ENCODE assay signal across 24 cellular contexts in the genomic region with DNA sequence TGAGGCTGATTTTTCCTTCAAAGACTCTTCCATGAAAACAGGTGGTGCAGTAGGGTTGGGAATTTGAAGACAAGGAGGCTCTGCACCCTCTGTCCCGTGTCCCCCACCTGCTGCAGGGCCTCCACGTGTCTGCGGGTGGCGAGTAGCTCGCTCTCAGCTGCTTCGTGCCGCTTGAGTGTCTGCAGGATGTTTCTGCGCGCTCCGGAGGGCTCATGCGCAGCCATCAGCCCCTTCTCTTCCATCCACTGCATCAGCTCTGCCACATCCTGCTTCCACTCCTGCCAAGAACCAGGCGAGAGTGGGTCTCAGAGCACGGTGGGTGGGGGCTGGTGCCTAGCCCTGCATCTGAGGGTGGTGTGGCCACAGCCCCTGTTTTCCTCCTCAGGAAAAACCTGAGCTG.
"Had no signal": no experiment of that assay in that cellular context is flagged by ENCODE, and none has a peak within 500 bp of the region (broad histone marks: within the 10 kb centered on the region; RNA-seq: fewer than 3 reads in every experiment).

No MANE protein-coding gene starts in this region.

- H3K27ac Mint-ChIP-seq: activated naive CD4-positive, alpha-beta T cell treated with anti-CD3 and anti-CD28 coated beads, Interleukin-2, amount 50 U/mL, for 72 hours; T-cell; T-helper 2 cell treated with Interferon-gamma antibody and Interleukin-4, amounts not matched to agents 5 μg/mL and 100 μg/mL, for 36 hours; type B pancreatic cell had no signal

- H3K4me3 ChIP-seq: esophagus squamous epithelium, gastrocnemius medialis, right lobe of liver, skin epidermis, thoracic aorta, vagina had no signal

- H3K9me3 Mint-ChIP-seq: activated naive CD4-positive, alpha-beta T cell treated with anti-CD3 and anti-CD28 coated beads, Interleukin-2, amount 50 U/mL, for 72 hours; nephron progenitor cell; T-cell; T-helper 2 cell treated with Interferon-gamma antibody and Interleukin-4, amounts not matched to agents 5 μg/mL and 100 μg/mL, for 36 hours; type B pancreatic cell had no signal

- H3K36me3 ChIP-seq: esophagus squamous epithelium, gastrocnemius medialis, right lobe of liver, thoracic aorta, vagina, WERI-Rb-1 had no signal

- H3K36me3 Mint-ChIP-seq: T-cell had no signal

- H3K9me3 ChIP-seq: esophagus squamous epithelium, gastrocnemius medialis, right lobe of liver, thoracic aorta, vagina had no signal

- H3K4me3 Mint-ChIP-seq: nephron progenitor cell; T-cell; T-helper 2 cell treated with Interferon-gamma antibody and Interleukin-4, amounts not matched to agents 5 μg/mL and 100 μg/mL, for 36 hours; type B pancreatic cell had no signal

- ATAC-seq: activated naive CD4-positive, alpha-beta T cell treated with anti-CD3 and anti-CD28 coated beads, Interleukin-2, amount 50 U/mL, for 72 hours; gastrocnemius medialis; left cardiac atrium; right lobe of liver had no signal

- H3K27ac ChIP-seq: esophagus squamous epithelium, gastrocnemius medialis, right lobe of liver, skin epidermis, thoracic aorta, vagina, WERI-Rb-1 had no signal

- DNase-seq: activated CD4-positive, alpha-beta T cell treated with anti-CD3 and anti-CD28 coated beads, Interleukin-2, amount 50 U/mL, for 48 hours; activated effector memory CD4-positive, alpha-beta T cell treated with anti-CD3 and anti-CD28 coated beads, Interleukin-2, amount 50 U/mL, for 16 hours; activated T-cell treated with anti-CD3 and anti-CD28 coated beads for 4 hours; aorta; central memory CD4-positive, alpha-beta T cell; dermis blood vessel endothelial cell; effector CD8-positive, alpha-beta T cell; esophagus squamous epithelium; gastrocnemius medialis; head of caudate nucleus; left cardiac atrium; mesenchymal stem cell; nephron progenitor cell; occipital lobe; stimulated activated naive CD4-positive, alpha-beta T cell treated with Interleukin-2 at 50 U/mL for 16 hours; T-cell; WERI-Rb-1 had no signal
